Comparison of ENCODE assay signal across 17 cellular contexts in genomic region chr19:32876919-32877285, GRCh38. TPM values are rescaled to one million over a fixed set of nuclear protein-coding genes. Genes with fewer than 3 reads are reported as not detected.
A peak's percentile ranks its signal among the peaks of the same experiment; 100 is the strongest.
DNase-seq lines count a peak whose midpoint lies in the region; ATAC-seq, FAIRE-seq and TF ChIP-seq lines count a peak whose summit lies in the region.
"Had no signal": no experiment of that assay in that cellular context is flagged by ENCODE, and none has a peak within 500 bp of the region (broad histone marks: within the 10 kb centered on the region; RNA-seq: fewer than 3 reads in every experiment).

No MANE protein-coding gene starts in this region.

- TF ChIP-seq POLR2A in esophagus muscularis mucosa (IDR thresholded peaks at IDR 0.05; ENCODE audit: low read depth), result no peak

- 43 to 79% (median 57%) methylated on average over 12 of the region's 12 CpGs for WGBS in small intestine, 3 donors
- WGBS in aorta, 2 donors, result 67 to 78% methylated on average over 12 of the region's 12 CpGs
- WGBS in esophagus muscularis mucosa, result 70% methylated on average over 12 of the region's 12 CpGs

- no peak overlapping the region for H3K27ac ChIP-seq in small intestine (ENCODE audit: low read depth in 1 of 2, low read length in 1 of 2)
- no peak overlapping the region for H3K27ac ChIP-seq in coronary artery
- H3K27ac ChIP-seq in aorta (ENCODE audit: low read depth in 1 of 2, low read length in 2 of 2), result no peak overlapping the region
- no peak overlapping the region for H3K27ac ChIP-seq in esophagus muscularis mucosa (replicated peaks in 1 of 4)
- H3K27ac ChIP-seq: C4-2B, gastrocnemius medialis had no signal

- TF ChIP-seq CTCF in fibroblast of mammary gland (conservative IDR thresholded peaks at IDR 0.05; ENCODE audit: control insufficient read depth, insufficient read depth, low read depth, low read length), result no peak
- no peak for TF ChIP-seq CTCF in coronary artery (IDR thresholded peaks at IDR 0.05)
- no peak for TF ChIP-seq CTCF in esophagus muscularis mucosa (IDR thresholded peaks at IDR 0.05)

- no peak for FAIRE-seq in small intestine (lab: Jason Lieb, UNC)
- FAIRE-seq: GM12892, RCC 7860 had no signal

- H3K4me3 ChIP-seq in fibroblast of mammary gland (ENCODE audit: control insufficient read depth, low read depth, low read length), result no peak overlapping the region
- H3K4me3 ChIP-seq in small intestine (ENCODE audit: low read depth in 1 of 2, low read length in 2 of 2), result no peak overlapping the region
- no peak overlapping the region for H3K4me3 ChIP-seq in coronary artery
- H3K4me3 ChIP-seq in aorta (ENCODE audit: low read length in 2 of 2), result no peak overlapping the region
- no peak overlapping the region for H3K4me3 ChIP-seq in esophagus muscularis mucosa
- H3K4me3 ChIP-seq: gastrocnemius medialis had no signal

- no peak for TF ChIP-seq EP300 in esophagus muscularis mucosa (IDR thresholded peaks at IDR 0.05)

- H3K36me3 ChIP-seq in small intestine (ENCODE audit: control insufficient read depth in 2 of 2, insufficient read depth in 2 of 2, low read length in 2 of 2) (no peaks in the 10 kb centered on the region), aorta (ENCODE audit: control insufficient read depth in 1 of 2, insufficient read depth in 2 of 2, low read length in 1 of 2) (peaks cover 0 to 5% of the 10 kb centered on the region in 2 donors), esophagus muscularis mucosa (peaks cover 18 to 51% (median 26%) of the 10 kb centered on the region in 4 donors)
- H3K36me3 ChIP-seq: gastrocnemius medialis had no signal

- H3K9me3 ChIP-seq in small intestine (ENCODE audit: control insufficient read depth, low read depth), result no peaks in the 10 kb centered on the region
- H3K9me3 ChIP-seq in aorta (ENCODE audit: control insufficient read depth, low read length), result no peaks in the 10 kb centered on the region
- no peaks in the 10 kb centered on the region for H3K9me3 ChIP-seq in esophagus muscularis mucosa
- H3K9me3 ChIP-seq: gastrocnemius medialis had no signal

- H3K4me1 ChIP-seq in small intestine (ENCODE audit: control insufficient read depth in 2 of 2, insufficient read depth in 1 of 2, low read depth in 1 of 2, low read length in 1 of 2) (no peaks in the 10 kb centered on the region), aorta (ENCODE audit: control insufficient read depth in 1 of 2, insufficient read depth in 2 of 2, low read length in 2 of 2) (no peaks in the 10 kb centered on the region), esophagus muscularis mucosa (no peaks in the 10 kb centered on the region)
- H3K4me1 ChIP-seq: gastrocnemius medialis had no signal

- H3K27me3 ChIP-seq in small intestine (ENCODE audit: control insufficient read depth in 2 of 2, insufficient read depth in 2 of 2, low read length in 2 of 2) (no peaks in the 10 kb centered on the region), aorta (ENCODE audit: control insufficient read depth in 1 of 2, insufficient read depth in 2 of 2, low read length in 1 of 2) (no peaks in the 10 kb centered on the region), esophagus muscularis mucosa (no peaks in the 10 kb centered on the region)
- H3K27me3 ChIP-seq: gastrocnemius medialis had no signal

- DNase-seq in GM04503 (ENCODE audit: low read depth) (peak; percentile 29), NCI-H2227 treated with DMSO at 0.1 percent for 48 hours (lab: John Stamatoyannopoulos, UW) (peak; percentile 80), fibroblast of mammary gland (ENCODE audit: low read depth) (peak; percentile 40), small intestine (peak; percentile 25), coronary artery (ENCODE audit: low spot score) (no peak), aorta (no peak), esophagus muscularis mucosa (ENCODE audit: extremely low spot score) (no peak)
- DNase-seq: activated CD8-positive, alpha-beta memory T cell treated with anti-CD3 and anti-CD28 coated beads, Interleukin-2, amount 10 ng/mL, durations not matched to agents 7 days and 5 days; effector memory CD4-positive, alpha-beta T cell; gastrocnemius medialis; mammary epithelial cell; NCI-H1694 treated with DMSO at 0.1 percent for 48 hours; NCI-H524 had no signal

- intact Hi-C loops in aorta (cut with DNase I), result no loop called here
- intact Hi-C loops in esophagus muscularis mucosa (cut with DNase I), result no loop called here

- ATAC-seq in HG03457 (IDR thresholded peaks at IDR 0.05; ENCODE audit: unreplicated experiment) (no peak), aorta (ENCODE audit: low FRiP score) (no peak)
- ATAC-seq: activated CD8-positive, alpha-beta memory T cell treated with anti-CD3 and anti-CD28 coated beads, Interleukin-2, amount 10 ng/mL, durations not matched to agents 7 days and 5 days; gastrocnemius medialis had no signal

RNA-seq across cellular contexts. Expression of gene SLC7A9, which starts 7.3 kb away (rescaled TPM):
- 10 to 100 TPM; 20.8 to 61.7 (median 40.0) TPM for polyA plus RNA-seq in small intestine
- 1 to 10 TPM in 1 of 2 donors, under 1 TPM in 1; 0.26 to 1.2 TPM for total RNA-seq in aorta
- 1 to 10 TPM in 1 of 2 donors, under 1 TPM in 1; 0.95 to 8.9 TPM for polyA plus RNA-seq in aorta
- under 1 TPM in 3 of 4 donors, not detected in 1; 0.33 to 0.78 (median 0.52) TPM for total RNA-seq in esophagus muscularis mucosa

Comparison
In these comparisons a context has a peak if more than half of its experiments do, and no peak if none do; other contexts are left out.
1. DNase-seq: peak in GM04503 (single experiment), NCI-H2227 treated with DMSO at 0.1 percent for 48 hours (single experiment), fibroblast of mammary gland (single experiment) and small intestine (single experiment); none in coronary artery (single experiment), aorta (0 of 2) and esophagus muscularis mucosa (single experiment).